Comparison of ENCODE assay signal across 9 cellular contexts in the genomic region with DNA sequence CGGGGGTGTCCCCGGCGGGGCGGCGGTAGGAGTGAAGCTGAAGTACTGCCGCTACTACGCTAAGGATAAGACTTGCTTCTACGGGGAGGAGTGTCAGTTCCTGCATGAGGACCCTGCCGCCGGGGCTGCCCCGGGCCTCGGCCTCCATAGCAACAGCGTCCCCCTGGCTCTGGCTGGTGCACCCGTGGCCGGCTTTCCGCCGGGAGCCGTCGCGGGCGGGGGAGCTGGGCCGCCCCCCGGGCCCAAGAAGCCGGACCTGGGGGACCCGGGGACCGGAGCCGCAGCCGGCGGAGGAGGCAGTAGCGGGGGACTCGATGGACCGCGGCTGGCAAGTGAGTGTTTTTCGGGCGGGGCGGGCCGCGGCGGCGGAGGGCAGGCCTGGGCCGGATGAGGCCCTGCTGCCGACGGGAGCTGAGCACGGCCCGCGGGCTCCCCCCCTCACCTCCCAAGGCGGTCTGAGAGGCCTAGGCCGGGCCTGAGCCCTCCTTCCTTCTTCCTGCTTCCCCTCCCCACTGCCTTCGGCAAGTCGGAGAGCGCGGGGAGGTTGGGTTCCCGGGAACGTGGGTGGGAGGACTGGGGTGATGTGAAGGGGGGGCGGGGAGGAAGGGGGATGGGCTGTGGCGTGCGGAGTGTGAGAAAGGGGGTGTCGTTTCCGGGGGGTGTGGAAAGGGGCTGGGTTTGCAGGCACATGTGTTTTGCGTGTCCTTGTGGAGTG. TPM values are rescaled to one million over a fixed set of nuclear protein-coding genes. Genes with fewer than 3 reads are reported as not detected.
A peak's percentile ranks its signal among the peaks of the same experiment; 100 is the strongest.
DNase-seq lines count a peak whose midpoint lies in the region; ATAC-seq, FAIRE-seq and TF ChIP-seq lines count a peak whose summit lies in the region.
"Had no signal": no experiment of that assay in that cellular context is flagged by ENCODE, and none has a peak within 500 bp of the region (broad histone marks: within the 10 kb centered on the region; RNA-seq: fewer than 3 reads in every experiment).

No MANE protein-coding gene starts in this region.

- no peak for TF ChIP-seq CTCF in kidney (IDR thresholded peaks at IDR 0.05; ENCODE audit: borderline replicate concordance, extremely low read depth, insufficient read depth)

- no peaks in the 10 kb centered on the region for H3K9me3 ChIP-seq in kidney (ENCODE audit: control insufficient read depth in 1 of 2, low read length in 2 of 2)

- H3K4me3 Mint-ChIP-seq in central memory CD8-positive, alpha-beta T cell, result peak overlapping the region; percentile 81

- H3K9ac ChIP-seq in kidney (ENCODE audit: low read length in 2 of 2), result peak overlapping the region; percentile 92 to 95

- H3K27me3 Mint-ChIP-seq in central memory CD8-positive, alpha-beta T cell, result no peaks in the 10 kb centered on the region

- DNase-seq in DMS153 (lab: John Stamatoyannopoulos, UW) (peak; percentile 18), DMS153 treated with DMSO at 0.1 percent for 48 hours (lab: John Stamatoyannopoulos, UW; ENCODE audit: unreplicated experiment) (no peak), NCI-H2196 treated with DMSO at 0.1 percent for 48 hours (lab: John Stamatoyannopoulos, UW; ENCODE audit: unreplicated experiment) (peak; percentile 16), kidney (peak; percentile 96)
- peak; percentile 78 for DNase-seq in activated CD4-positive, CD25-positive, alpha-beta regulatory T cell treated with anti-CD3 and anti-CD28 coated beads, Interleukin-2, amount 50 U/mL, for 72 hours
- DNase-seq in central memory CD8-positive, alpha-beta T cell (ENCODE audit: low spot score in 2 of 2), result peak; percentile 74 to 81
- DNase-seq in stimulated activated CD4-positive, alpha-beta T cell treated with anti-CD3 and anti-CD28 coated beads, Interleukin-12 subunit alpha, Interleukin-12 subunit beta, amount 100 ng/mL, for 48 hours (ENCODE audit: low read depth in 2 of 3, low spot score in 1 of 3), result peak; percentile 78 to 85 (median 79)

- peak; percentile 47 for ATAC-seq in HG02852 (IDR thresholded peaks at IDR 0.05; ENCODE audit: unreplicated experiment)
- peak; percentile 74 for ATAC-seq in central memory CD8-positive, alpha-beta T cell (replicated peaks; ENCODE audit: extremely low read depth, poor library complexity, severe bottlenecking)

- H3K36me3 Mint-ChIP-seq in central memory CD8-positive, alpha-beta T cell (ENCODE audit: insufficient read depth), result peaks cover 26% of the 10 kb centered on the region

- no peaks in the 10 kb centered on the region for H3K36me3 ChIP-seq in kidney (ENCODE audit: control insufficient read depth in 1 of 2, insufficient read depth in 2 of 2, low read length in 2 of 2)

- FAIRE-seq in kidney (lab: Jason Lieb, UNC), result no peak
- FAIRE-seq: A204.1 had no signal

- H3K27ac Mint-ChIP-seq in central memory CD8-positive, alpha-beta T cell (ENCODE audit: low read depth), result peak overlapping the region; percentile 97

- peak overlapping the region; percentile 96 to 97 for H3K27ac ChIP-seq in kidney (ENCODE audit: low read depth in 2 of 2, low read length in 2 of 2)

- intact Hi-C loops in kidney (cut with DNase I), result no loop called here

- H3K4me3 ChIP-seq in kidney (ENCODE audit: low read length in 2 of 2), result peak overlapping the region; percentile 79 to 90

- no peaks in the 10 kb centered on the region for H3K9me3 Mint-ChIP-seq in central memory CD8-positive, alpha-beta T cell

- H3K4me1 Mint-ChIP-seq in central memory CD8-positive, alpha-beta T cell, result peaks cover 55% of the 10 kb centered on the region

- peaks cover 3 to 7% of the 10 kb centered on the region in 2 donors for H3K4me1 ChIP-seq in kidney (ENCODE audit: control insufficient read depth in 1 of 2, insufficient read depth in 1 of 2, low read depth in 1 of 2, low read length in 2 of 2)

RNA-seq across cellular contexts. Expression of a gene that starts 0.6 kb away (rescaled TPM):
- total RNA-seq in kidney, result 46.3 TPM
- polyA plus RNA-seq in kidney (ENCODE audit: insufficient read depth, low read depth, low replicate concordance), result 8.2 TPM

RNA-seq across cellular contexts. Expression of a gene that starts 38.5 kb away (rescaled TPM):
- total RNA-seq in kidney, result 2.9 TPM
- polyA plus RNA-seq in kidney (ENCODE audit: insufficient read depth, low read depth, low replicate concordance), result not detected
